1 cellular context compared by ENCODE assay signal in genomic region chr1:25703671-25704637, GRCh38.
TF ChIP-seq lines count a peak whose summit lies in the region.

No MANE protein-coding gene starts in this region.

TF ChIP-seq in GM12878, 131 proteins besides CTCF, POLR2A, EP300 and RAD21:
- TF ChIP-seq BHLHE40 (IDR thresholded peaks at IDR 0.05; ENCODE audit: borderline replicate concordance in 1 of 2, low read depth in 2 of 2, low read length in 1 of 2) (peak; percentile 82 to 84; a peak in 3 of 4 replicates), SUPT20H (IDR thresholded peaks at IDR 0.05; ENCODE audit: borderline replicate concordance, control insufficient read depth, low read depth, low read length) (no peak), HSF1 (IDR thresholded peaks at IDR 0.05; ENCODE audit: low read depth, low read length) (no peak), CHD1 (IDR thresholded peaks at IDR 0.05; ENCODE audit: low read depth, low read length) (no peak), RAD51 (IDR thresholded peaks at IDR 0.05) (no peak), TBL1XR1 (IDR thresholded peaks at IDR 0.05; ENCODE audit: low read depth, low read length) (no peak), EGR1 (IDR thresholded peaks at IDR 0.05; ENCODE audit: borderline replicate concordance in 1 of 2, low read depth in 2 of 2, low read length in 2 of 2) (no peak), KAT2A (conservative IDR thresholded peaks at IDR 0.05; ENCODE audit: control insufficient read depth, low read depth, low read length) (no peak), USF1 (IDR thresholded peaks at IDR 0.05; ENCODE audit: borderline replicate concordance, extremely low read length, insufficient read depth, low read depth, low read length) (no peak), IKZF1 (conservative IDR thresholded peaks at IDR 0.05) (no peak), SUZ12 (IDR thresholded peaks at IDR 0.05; ENCODE audit: unreplicated experiment) (no peak), SIX5 (IDR thresholded peaks at IDR 0.05; ENCODE audit: low read depth, low read length, severe bottlenecking) (no peak), ZBTB40 (IDR thresholded peaks at IDR 0.05; ENCODE audit: borderline replicate concordance) (no peak), CHD4 (IDR thresholded peaks at IDR 0.05) (no peak), SRF (IDR thresholded peaks at IDR 0.05; ENCODE audit: low read depth in 2 of 2, low read length in 2 of 2) (no peak), RCOR1 (conservative IDR thresholded peaks at IDR 0.05; ENCODE audit: low read depth, low read length) (no peak), ZNF384 (IDR thresholded peaks at IDR 0.05; ENCODE audit: borderline replicate concordance, low read depth, low read length) (no peak), KLF5 (IDR thresholded peaks at IDR 0.05; ENCODE audit: partially characterized antibody) (no peak), SMARCA5 (IDR thresholded peaks at IDR 0.05) (no peak), MAX (IDR thresholded peaks at IDR 0.05; ENCODE audit: low read depth, low read length) (peak; percentile 40; the same call in 1 of the 2 replicates), E2F4 (IDR thresholded peaks at IDR 0.05; ENCODE audit: low read depth, low read length) (no peak), POLR2AphosphoS5 (IDR thresholded peaks at IDR 0.05; ENCODE audit: low read length) (no peak)
- TF ChIP-seq, protein P1, sequence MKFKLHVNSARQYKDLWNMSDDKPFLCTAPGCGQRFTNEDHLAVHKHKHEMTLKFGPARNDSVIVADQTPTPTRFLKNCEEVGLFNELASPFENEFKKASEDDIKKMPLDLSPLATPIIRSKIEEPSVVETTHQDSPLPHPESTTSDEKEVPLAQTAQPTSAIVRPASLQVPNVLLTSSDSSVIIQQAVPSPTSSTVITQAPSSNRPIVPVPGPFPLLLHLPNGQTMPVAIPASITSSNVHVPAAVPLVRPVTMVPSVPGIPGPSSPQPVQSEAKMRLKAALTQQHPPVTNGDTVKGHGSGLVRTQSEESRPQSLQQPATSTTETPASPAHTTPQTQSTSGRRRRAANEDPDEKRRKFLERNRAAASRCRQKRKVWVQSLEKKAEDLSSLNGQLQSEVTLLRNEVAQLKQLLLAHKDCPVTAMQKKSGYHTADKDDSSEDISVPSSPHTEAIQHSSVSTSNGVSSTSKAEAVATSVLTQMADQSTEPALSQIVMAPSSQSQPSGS (IDR thresholded peaks at IDR 0.05; ENCODE audit: low read length) = no peak
- TF ChIP-seq, protein P2, sequence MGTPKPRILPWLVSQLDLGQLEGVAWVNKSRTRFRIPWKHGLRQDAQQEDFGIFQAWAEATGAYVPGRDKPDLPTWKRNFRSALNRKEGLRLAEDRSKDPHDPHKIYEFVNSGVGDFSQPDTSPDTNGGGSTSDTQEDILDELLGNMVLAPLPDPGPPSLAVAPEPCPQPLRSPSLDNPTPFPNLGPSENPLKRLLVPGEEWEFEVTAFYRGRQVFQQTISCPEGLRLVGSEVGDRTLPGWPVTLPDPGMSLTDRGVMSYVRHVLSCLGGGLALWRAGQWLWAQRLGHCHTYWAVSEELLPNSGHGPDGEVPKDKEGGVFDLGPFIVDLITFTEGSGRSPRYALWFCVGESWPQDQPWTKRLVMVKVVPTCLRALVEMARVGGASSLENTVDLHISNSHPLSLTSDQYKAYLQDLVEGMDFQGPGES (IDR thresholded peaks at IDR 0.05) = no peak
- TF ChIP-seq, protein P3, sequence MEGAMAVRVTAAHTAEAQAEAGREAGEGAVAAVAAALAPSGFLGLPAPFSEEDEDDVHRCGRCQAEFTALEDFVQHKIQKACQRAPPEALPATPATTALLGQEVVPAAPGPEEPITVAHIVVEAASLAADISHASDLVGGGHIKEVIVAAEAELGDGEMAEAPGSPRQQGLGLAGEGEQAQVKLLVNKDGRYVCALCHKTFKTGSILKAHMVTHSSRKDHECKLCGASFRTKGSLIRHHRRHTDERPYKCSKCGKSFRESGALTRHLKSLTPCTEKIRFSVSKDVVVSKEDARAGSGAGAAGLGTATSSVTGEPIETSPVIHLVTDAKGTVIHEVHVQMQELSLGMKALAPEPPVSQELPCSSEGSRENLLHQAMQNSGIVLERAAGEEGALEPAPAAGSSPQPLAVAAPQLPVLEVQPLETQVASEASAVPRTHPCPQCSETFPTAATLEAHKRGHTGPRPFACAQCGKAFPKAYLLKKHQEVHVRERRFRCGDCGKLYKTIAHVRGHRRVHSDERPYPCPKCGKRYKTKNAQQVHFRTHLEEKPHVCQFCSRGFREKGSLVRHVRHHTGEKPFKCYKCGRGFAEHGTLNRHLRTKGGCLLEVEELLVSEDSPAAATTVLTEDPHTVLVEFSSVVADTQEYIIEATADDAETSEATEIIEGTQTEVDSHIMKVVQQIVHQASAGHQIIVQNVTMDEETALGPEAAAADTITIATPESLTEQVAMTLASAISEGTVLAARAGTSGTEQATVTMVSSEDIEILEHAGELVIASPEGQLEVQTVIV (IDR thresholded peaks at IDR 0.05; ENCODE audit: borderline replicate concordance, partially characterized antibody) = no peak
- TF ChIP-seq, protein P4, sequence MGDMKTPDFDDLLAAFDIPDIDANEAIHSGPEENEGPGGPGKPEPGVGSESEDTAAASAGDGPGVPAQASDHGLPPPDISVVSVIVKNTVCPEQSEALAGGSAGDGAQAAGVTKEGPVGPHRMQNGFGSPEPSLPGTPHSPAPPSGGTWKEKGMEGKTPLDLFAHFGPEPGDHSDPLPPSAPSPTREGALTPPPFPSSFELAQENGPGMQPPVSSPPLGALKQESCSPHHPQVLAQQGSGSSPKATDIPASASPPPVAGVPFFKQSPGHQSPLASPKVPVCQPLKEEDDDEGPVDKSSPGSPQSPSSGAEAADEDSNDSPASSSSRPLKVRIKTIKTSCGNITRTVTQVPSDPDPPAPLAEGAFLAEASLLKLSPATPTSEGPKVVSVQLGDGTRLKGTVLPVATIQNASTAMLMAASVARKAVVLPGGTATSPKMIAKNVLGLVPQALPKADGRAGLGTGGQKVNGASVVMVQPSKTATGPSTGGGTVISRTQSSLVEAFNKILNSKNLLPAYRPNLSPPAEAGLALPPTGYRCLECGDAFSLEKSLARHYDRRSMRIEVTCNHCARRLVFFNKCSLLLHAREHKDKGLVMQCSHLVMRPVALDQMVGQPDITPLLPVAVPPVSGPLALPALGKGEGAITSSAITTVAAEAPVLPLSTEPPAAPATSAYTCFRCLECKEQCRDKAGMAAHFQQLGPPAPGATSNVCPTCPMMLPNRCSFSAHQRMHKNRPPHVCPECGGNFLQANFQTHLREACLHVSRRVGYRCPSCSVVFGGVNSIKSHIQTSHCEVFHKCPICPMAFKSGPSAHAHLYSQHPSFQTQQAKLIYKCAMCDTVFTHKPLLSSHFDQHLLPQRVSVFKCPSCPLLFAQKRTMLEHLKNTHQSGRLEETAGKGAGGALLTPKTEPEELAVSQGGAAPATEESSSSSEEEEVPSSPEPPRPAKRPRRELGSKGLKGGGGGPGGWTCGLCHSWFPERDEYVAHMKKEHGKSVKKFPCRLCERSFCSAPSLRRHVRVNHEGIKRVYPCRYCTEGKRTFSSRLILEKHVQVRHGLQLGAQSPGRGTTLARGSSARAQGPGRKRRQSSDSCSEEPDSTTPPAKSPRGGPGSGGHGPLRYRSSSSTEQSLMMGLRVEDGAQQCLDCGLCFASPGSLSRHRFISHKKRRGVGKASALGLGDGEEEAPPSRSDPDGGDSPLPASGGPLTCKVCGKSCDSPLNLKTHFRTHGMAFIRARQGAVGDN (IDR thresholded peaks at IDR 0.05) = 0 out of 2 replicates have a peak, but pooled peaks have one; percentile 23
